Comparison of ENCODE assay signal across 8 cellular contexts in genomic region chr6:19836799-19837510, GRCh38. TPM values are rescaled to one million over a fixed set of nuclear protein-coding genes. Genes with fewer than 3 reads are reported as not detected.
DNase-seq lines count a peak whose midpoint lies in the region; FAIRE-seq and TF ChIP-seq lines count a peak whose summit lies in the region.

A gene with protein sequence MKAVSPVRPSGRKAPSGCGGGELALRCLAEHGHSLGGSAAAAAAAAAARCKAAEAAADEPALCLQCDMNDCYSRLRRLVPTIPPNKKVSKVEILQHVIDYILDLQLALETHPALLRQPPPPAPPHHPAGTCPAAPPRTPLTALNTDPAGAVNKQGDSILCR (plus strand): TSS chr6:19837370. CDS start chr6:19837755, 385 bp downstream.

- H3K36me3 ChIP-seq in DOHH2 (ENCODE audit: control insufficient read depth, low read length) (peaks cover 3% of the 10 kb centered on the region; the same call in 1 of the 2 replicates), keratinocyte (ENCODE audit: control insufficient read depth in 2 of 2, extremely low read depth in 1 of 2, insufficient read depth in 2 of 2, low read length in 2 of 2) (no peaks in the 10 kb centered on the region), smooth muscle cell (ENCODE audit: low read depth) (no peaks in the 10 kb centered on the region)

- TF ChIP-seq CTCF in DOHH2 (IDR thresholded peaks at IDR 0.05; ENCODE audit: low read depth, low read length, poor library complexity, severe bottlenecking) (no peak), keratinocyte (optimal IDR thresholded peaks at IDR 0.05 in 1 of 3, IDR thresholded peaks at IDR 0.05 in 1 of 3, conservative IDR thresholded peaks at IDR 0.05 in 1 of 3; ENCODE audit: extremely low read depth in 1 of 3, insufficient read depth in 2 of 3, low read length in 3 of 3) (no peak), smooth muscle cell (IDR thresholded peaks at IDR 0.05; ENCODE audit: borderline replicate concordance, insufficient read depth, poor library complexity, severe bottlenecking) (no peak)

- H3K4me3 ChIP-seq in DOHH2 (ENCODE audit: low read length) = peak within 1 kb of the TSS; percentile 85
- peak within 1 kb of the TSS; percentile 31 to 60 (median 60) for H3K4me3 ChIP-seq in keratinocyte (ENCODE audit: control insufficient read depth in 2 of 3, extremely low read depth in 1 of 3, insufficient read depth in 2 of 3, low read depth in 1 of 3, low read length in 3 of 3)
- peak within 1 kb of the TSS; percentile 98 for H3K4me3 ChIP-seq in smooth muscle cell

- no peaks in the 10 kb centered on the region for H3K79me2 ChIP-seq in DOHH2 (ENCODE audit: control insufficient read depth, low read length)
- no peaks in the 10 kb centered on the region for H3K79me2 ChIP-seq in keratinocyte (ENCODE audit: control insufficient read depth, insufficient read depth, low read length)
- H3K79me2 ChIP-seq in smooth muscle cell (ENCODE audit: low read depth) = peaks cover 45% of the 10 kb centered on the region

- dilution Hi-C loops in keratinocyte (cut with MboI; ENCODE audit: extremely low pct_ligation_motif_present, low sequenced_read_pairs) = no loop called here

- H3K4me2 ChIP-seq in DOHH2 (ENCODE audit: low read length) (peak within 1 kb of the TSS; percentile 99; the same call in 1 of the 2 replicates), keratinocyte (ENCODE audit: control insufficient read depth, extremely low read depth, insufficient read depth, low read depth, low read length) (peak within 1 kb of the TSS; percentile 73), smooth muscle cell (peak within 1 kb of the TSS; percentile 98)

- no peaks in the 10 kb centered on the region for H3K9me1 ChIP-seq in keratinocyte (ENCODE audit: control insufficient read depth, extremely low read depth, insufficient read depth, low read length)

- no peaks in the 10 kb centered on the region for H4K20me1 ChIP-seq in DOHH2 (ENCODE audit: control insufficient read depth, insufficient read depth, low read depth, low read length)
- no peaks in the 10 kb centered on the region for H4K20me1 ChIP-seq in keratinocyte (ENCODE audit: control insufficient read depth, extremely low read depth, insufficient read depth, low read length)
- H4K20me1 ChIP-seq in smooth muscle cell (ENCODE audit: low read depth) = peaks cover 46% of the 10 kb centered on the region

- H3F3A ChIP-seq in DOHH2 (ENCODE audit: control insufficient read depth, insufficient read depth) = peaks cover 25% of the 10 kb centered on the region
- peaks cover 37% of the 10 kb centered on the region for H3F3A ChIP-seq in smooth muscle cell (ENCODE audit: low read depth)

- under 1% methylated on average over 61 of the region's 71 CpGs for WGBS in smooth muscle cell (ENCODE audit: low lambda C conversion rate)

- peak within 1 kb of the TSS; percentile 82 for H2AFZ ChIP-seq in keratinocyte (ENCODE audit: control insufficient read depth, low read length)
- H2AFZ ChIP-seq in smooth muscle cell (ENCODE audit: low read depth) = peak within 1 kb of the TSS; percentile 70

- no peaks in the 10 kb centered on the region for H3K9me3 ChIP-seq in DOHH2 (ENCODE audit: control insufficient read depth, insufficient read depth, low read length)
- no peaks in the 10 kb centered on the region for H3K9me3 ChIP-seq in keratinocyte (ENCODE audit: control insufficient read depth, low read depth, low read length)
- no peaks in the 10 kb centered on the region for H3K9me3 ChIP-seq in smooth muscle cell (replicated peaks; ENCODE audit: low read depth)

- DNase-seq in NCI-H2227 (lab: John Stamatoyannopoulos, UW; ENCODE audit: unreplicated experiment) (peak; percentile 97), keratinocyte (ENCODE audit: low read depth, low spot score) (no peak), smooth muscle cell (lab: John Stamatoyannopoulos, UW; ENCODE audit: unreplicated experiment) (peak; percentile 100), NK-92 (lab: John Stamatoyannopoulos, UW; ENCODE audit: unreplicated experiment) (no peak), CD1c-positive myeloid dendritic cell (ENCODE audit: extremely low spot score) (no peak), RCC 7860 (ENCODE audit: low spot score) (no peak)

- H3K4me1 ChIP-seq in DOHH2 (ENCODE audit: control insufficient read depth, low read length) = peaks cover 55% of the 10 kb centered on the region
- peaks cover 8% of the 10 kb centered on the region for H3K4me1 ChIP-seq in keratinocyte (ENCODE audit: control insufficient read depth, extremely low read depth, insufficient read depth, low read length)
- H3K4me1 ChIP-seq in smooth muscle cell (ENCODE audit: low read depth) = peaks cover 42% of the 10 kb centered on the region

- FAIRE-seq in keratinocyte (lab: Jason Lieb, UNC) = no peak
- FAIRE-seq in RCC 7860 (lab: Jason Lieb, UNC) = no peak

- H3K27ac ChIP-seq in DOHH2 (ENCODE audit: low read depth, low read length) (peak within 1 kb of the TSS; percentile 99), cingulate gyrus (ENCODE audit: low read depth, low read length) (peak within 1 kb of the TSS; percentile 72), keratinocyte (ENCODE audit: control insufficient read depth, insufficient read depth, low read length) (no peak within 1 kb of the TSS), smooth muscle cell (ENCODE audit: low read depth) (peak within 1 kb of the TSS; percentile 93)

- H3K9ac ChIP-seq in keratinocyte (ENCODE audit: control insufficient read depth, extremely low read depth, insufficient read depth, low read length) = no peak within 1 kb of the TSS
- H3K9ac ChIP-seq in smooth muscle cell (ENCODE audit: low read depth) = peak within 1 kb of the TSS; percentile 97

- H3K27me3 ChIP-seq in DOHH2 (ENCODE audit: control insufficient read depth, low read length) (no peaks in the 10 kb centered on the region), keratinocyte (ENCODE audit: control insufficient read depth, extremely low read depth, insufficient read depth, low read length) (peaks cover 33% of the 10 kb centered on the region), smooth muscle cell (ENCODE audit: low read depth) (no peaks in the 10 kb centered on the region)

- no peaks in the 10 kb centered on the region for H3K9me2 ChIP-seq in DOHH2 (replicated peaks; ENCODE audit: control insufficient read depth, low read length)

RNA-seq across cellular contexts. Expression of the gene that starts here (rescaled TPM):
- polyA plus RNA-seq in keratinocyte (0.10 to 1.4 TPM (median 0.41 TPM) in 3 replicates), smooth muscle cell (181 and 223 TPM in 2 replicates)
- polyA plus RNA-seq in keratinocyte (2011; ENCODE audit: low read depth) = 15.8 TPM
- polyA plus RNA-seq in keratinocyte (2011; cell fraction: cytosol; rRNA removed) = 0.58 and 0.72 TPM in 2 replicates
- polyA plus RNA-seq in keratinocyte (2011; cell fraction: nucleus; rRNA removed) = 1.7 and 2.0 TPM in 2 replicates
- 0.15 and 17.6 TPM in 2 replicates for polyA plus RNA-seq in keratinocyte (2012; ENCODE audit: low replicate concordance)
- polyA minus RNA-seq in keratinocyte = 0.22 to 0.26 TPM in 2 of 3 replicates, not detected in the other
- 1.5 TPM for polyA minus RNA-seq in keratinocyte (2011; cell fraction: cytosol; rRNA and poly(A)+ RNA removed)
- 1.2 and 1.8 TPM in 2 replicates for polyA minus RNA-seq in keratinocyte (2011; cell fraction: nucleus; rRNA and poly(A)+ RNA removed)
- 123 and 147 TPM in 2 replicates for total RNA-seq in smooth muscle cell

Comparison
In these comparisons a context has a peak if more than half of its experiments do, and no peak if none do; other contexts are left out.
1. DNase-seq: peak in NCI-H2227 (single experiment) and smooth muscle cell (single experiment); none in keratinocyte (single experiment), NK-92 (single experiment), CD1c-positive myeloid dendritic cell (single experiment) and RCC 7860 (single experiment).
2. Peak in every context shown above with its lines, with median percentiles within 50 percentile points of each other: H3K4me2 ChIP-seq and H3K4me3 ChIP-seq.